In the genomic region with DNA sequence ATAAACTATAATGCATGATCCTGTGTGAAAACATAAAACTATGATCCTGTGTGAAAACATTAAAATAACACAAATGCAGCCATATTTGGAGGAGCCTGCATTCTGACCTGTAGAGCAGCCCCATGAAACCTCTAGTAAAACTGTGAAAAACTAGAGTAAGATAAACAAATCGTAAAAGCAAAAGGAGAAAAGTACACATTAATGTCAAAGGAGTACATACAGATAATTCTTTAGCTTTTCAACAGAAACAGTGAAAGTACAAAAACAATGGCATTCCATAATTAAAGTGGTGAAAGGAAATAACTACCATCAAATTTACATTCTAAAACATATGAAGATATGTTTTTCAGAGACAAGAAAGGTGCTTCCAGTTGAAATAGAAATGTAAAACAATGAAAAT, we compare ENCODE assay signal across 13 cellular contexts.
DNase-seq lines count a peak whose midpoint lies in the region; ATAC-seq and TF ChIP-seq lines count a peak whose summit lies in the region.
"Had no signal": no experiment of that assay in that cellular context is flagged by ENCODE, and none has a peak within 500 bp of the region (broad histone marks: within the 10 kb centered on the region; RNA-seq: fewer than 3 reads in every experiment).

No MANE protein-coding gene starts in this region.

- no peak for DNase-seq in GM23338 (ENCODE audit: low spot score)
- DNase-seq in LNCaP clone FGC (ENCODE audit: low read depth) = peak; percentile 44
- DNase-seq in hepatocyte (ENCODE audit: low spot score) = no peak
- DNase-seq in smooth muscle cell (lab: John Stamatoyannopoulos, UW; ENCODE audit: unreplicated experiment) = no peak
- no peak for DNase-seq in left ventricle myocardium inferior
- no peak for DNase-seq in naive thymus-derived CD8-positive, alpha-beta T cell
- no peak for DNase-seq in T-cell
- DNase-seq: ACHN; CD4-positive, CD25-positive, alpha-beta regulatory T cell; DMS 273 treated with DMSO at 0.1 percent for 48 hours; H7 had no signal

- no peak overlapping the region for H3K9ac ChIP-seq in smooth muscle cell (ENCODE audit: low read depth)
- H3K9ac ChIP-seq: BLaER1 treated with 17β-estradiol and CSF1 and Interleukin-3, amounts not matched to agents 10 nM and 100 nM had no signal

- H3K9me3 ChIP-seq in hepatocyte (ENCODE audit: low read depth) (no peaks in the 10 kb centered on the region), smooth muscle cell (replicated peaks; ENCODE audit: low read depth) (no peaks in the 10 kb centered on the region), left ventricle myocardium inferior (replicated peaks) (peaks cover 3% of the 10 kb centered on the region)
- H3K9me3 ChIP-seq: BLaER1 treated with 17β-estradiol and CSF1 and Interleukin-3, amounts not matched to agents 10 nM and 100 nM had no signal

- H2AFZ ChIP-seq in GM23338 (no peak overlapping the region), hepatocyte (no peak overlapping the region), smooth muscle cell (ENCODE audit: low read depth) (peak overlapping the region; percentile 63)

- H3K4me3 Mint-ChIP-seq in GM23338 = no peak overlapping the region
- H3K4me3 Mint-ChIP-seq in naive thymus-derived CD8-positive, alpha-beta T cell = no peak overlapping the region
- H3K4me3 Mint-ChIP-seq in T-cell = no peak overlapping the region
- H3K4me3 Mint-ChIP-seq: CD4-positive, CD25-positive, alpha-beta regulatory T cell had no signal

- 0 out of 2 replicates have a peak overlapping the region, but pooled peaks have one; percentile 51 for H3K27ac Mint-ChIP-seq in GM23338
- no peak overlapping the region for H3K27ac Mint-ChIP-seq in naive thymus-derived CD8-positive, alpha-beta T cell
- no peak overlapping the region for H3K27ac Mint-ChIP-seq in T-cell
- H3K27ac Mint-ChIP-seq: CD4-positive, CD25-positive, alpha-beta regulatory T cell had no signal

- H3K9me3 Mint-ChIP-seq in GM23338 (no peaks in the 10 kb centered on the region), T-cell (peaks cover 0 to 2% (median 0%) of the 10 kb centered on the region in 3 donors)
- peaks cover 0 to 19% (median 0%) of the 10 kb centered on the region in 9 donors for H3K9me3 Mint-ChIP-seq in naive thymus-derived CD8-positive, alpha-beta T cell

- TF ChIP-seq CTCF in GM23338 (conservative IDR thresholded peaks at IDR 0.05; ENCODE audit: low read depth in 2 of 2) (no peak), LNCaP clone FGC (IDR thresholded peaks at IDR 0.05; ENCODE audit: control insufficient read depth, extremely low read depth, insufficient read depth) (no peak), hepatocyte (IDR thresholded peaks at IDR 0.05; ENCODE audit: poor library complexity) (no peak), smooth muscle cell (IDR thresholded peaks at IDR 0.05; ENCODE audit: borderline replicate concordance, insufficient read depth, poor library complexity, severe bottlenecking) (no peak), left ventricle myocardium inferior (IDR thresholded peaks at IDR 0.05; ENCODE audit: borderline replicate concordance) (no peak)

- H3K36me3 Mint-ChIP-seq in GM23338 (ENCODE audit: low read depth) = no peaks in the 10 kb centered on the region
- H3K36me3 Mint-ChIP-seq in naive thymus-derived CD8-positive, alpha-beta T cell = no peaks in the 10 kb centered on the region
- H3K36me3 Mint-ChIP-seq in T-cell = no peaks in the 10 kb centered on the region
- H3K36me3 Mint-ChIP-seq: CD4-positive, CD25-positive, alpha-beta regulatory T cell had no signal

- H3K4me3 ChIP-seq in GM23338 (no peak overlapping the region), LNCaP clone FGC (ENCODE audit: low read depth, low read length) (no peak overlapping the region), hepatocyte (no peak overlapping the region), smooth muscle cell (no peak overlapping the region), left ventricle myocardium inferior (no peak overlapping the region)
- H3K4me3 ChIP-seq: BLaER1 treated with 17β-estradiol and CSF1 and Interleukin-3, amounts not matched to agents 10 nM and 100 nM had no signal

- H3K4me2 ChIP-seq in GM23338 (no peak overlapping the region), hepatocyte (peak overlapping the region; percentile 3), smooth muscle cell (no peak overlapping the region)
- H3K4me2 ChIP-seq: BLaER1 treated with 17β-estradiol and CSF1 and Interleukin-3, amounts not matched to agents 10 nM and 100 nM had no signal

- H3K4me1 ChIP-seq in GM23338 (ENCODE audit: insufficient read depth) = no peaks in the 10 kb centered on the region
- H3K4me1 ChIP-seq in hepatocyte (ENCODE audit: insufficient read depth) = no peaks in the 10 kb centered on the region
- H3K4me1 ChIP-seq in smooth muscle cell (ENCODE audit: low read depth) = no peaks in the 10 kb centered on the region
- H3K4me1 ChIP-seq in left ventricle myocardium inferior = no peaks in the 10 kb centered on the region
- H3K4me1 ChIP-seq: BLaER1 treated with 17β-estradiol and CSF1 and Interleukin-3, amounts not matched to agents 10 nM and 100 nM had no signal

- WGBS in hepatocyte (ENCODE audit: low lambda C conversion rate, missing lambda C conversion rate) = 20% methylated on average over 1 of the region's 1 CpG
- WGBS in smooth muscle cell (ENCODE audit: low lambda C conversion rate) = 75% methylated on average over 1 of the region's 1 CpG

- POLR2A ChIA-PET in naive thymus-derived CD8-positive, alpha-beta T cell (lab: Charles Lee) = no interaction called here
- POLR2A ChIA-PET in T-cell (lab: Charles Lee) = no interaction called here

- H3K27ac ChIP-seq in GM23338 (ENCODE audit: low read depth) = no peak overlapping the region
- H3K27ac ChIP-seq in hepatocyte = no peak overlapping the region
- no peak overlapping the region for H3K27ac ChIP-seq in smooth muscle cell (ENCODE audit: low read depth)
- H3K27ac ChIP-seq in left ventricle myocardium inferior (replicated peaks) = no peak overlapping the region
- H3K27ac ChIP-seq: BLaER1 treated with 17β-estradiol and CSF1 and Interleukin-3, amounts not matched to agents 10 nM and 100 nM had no signal

- H3K4me1 Mint-ChIP-seq in GM23338 (peaks cover 3% of the 10 kb centered on the region; the same call in 2 of the 3 replicates), T-cell (no peaks in the 10 kb centered on the region)
- no peaks in the 10 kb centered on the region for H3K4me1 Mint-ChIP-seq in naive thymus-derived CD8-positive, alpha-beta T cell
- H3K4me1 Mint-ChIP-seq: CD4-positive, CD25-positive, alpha-beta regulatory T cell had no signal

- CTCF ChIA-PET in T-cell (lab: Charles Lee) = interaction anchor here in 1 of 2 donors (0.6 kb wide), 1 partner anchor 21 kb away, joined by 4 read pairs; no protein-coding TSS in a partner anchor

- intact Hi-C loops in left ventricle myocardium inferior (cut with micrococcal nuclease) = no loop called here

- H3K27me3 ChIP-seq in GM23338 (ENCODE audit: insufficient read depth) (no peaks in the 10 kb centered on the region), hepatocyte (no peaks in the 10 kb centered on the region), smooth muscle cell (ENCODE audit: low read depth) (no peaks in the 10 kb centered on the region), left ventricle myocardium inferior (ENCODE audit: low read depth) (no peaks in the 10 kb centered on the region)
- H3K27me3 ChIP-seq: BLaER1 treated with 17β-estradiol and CSF1 and Interleukin-3, amounts not matched to agents 10 nM and 100 nM had no signal

- H3F3A ChIP-seq in GM23338 (replicated peaks; ENCODE audit: low read depth) (no peaks in the 10 kb centered on the region), smooth muscle cell (ENCODE audit: low read depth) (no peaks in the 10 kb centered on the region)

- no peak for ATAC-seq in GM23338
- ATAC-seq in naive thymus-derived CD8-positive, alpha-beta T cell = no peak
- no peak for ATAC-seq in T-cell (replicated peaks in 1 of 4)
- ATAC-seq: HepG2 had no signal

- no peaks in the 10 kb centered on the region for H3K36me3 ChIP-seq in GM23338 (ENCODE audit: insufficient read depth)
- no peaks in the 10 kb centered on the region for H3K36me3 ChIP-seq in hepatocyte (replicated peaks; ENCODE audit: insufficient read depth, low read depth)
- no peaks in the 10 kb centered on the region for H3K36me3 ChIP-seq in smooth muscle cell (ENCODE audit: low read depth)
- H3K36me3 ChIP-seq in left ventricle myocardium inferior = no peaks in the 10 kb centered on the region
- H3K36me3 ChIP-seq: BLaER1 treated with 17β-estradiol and CSF1 and Interleukin-3, amounts not matched to agents 10 nM and 100 nM had no signal

- H3K9me2 ChIP-seq in GM23338 (ENCODE audit: insufficient read depth) (no peaks in the 10 kb centered on the region; the same call in 1 of the 2 replicates), hepatocyte (replicated peaks; ENCODE audit: insufficient read depth) (no peaks in the 10 kb centered on the region)

- H4K20me1 ChIP-seq in GM23338 (replicated peaks; ENCODE audit: insufficient read depth) (no peaks in the 10 kb centered on the region), hepatocyte (ENCODE audit: insufficient read depth, poor library complexity, severe bottlenecking) (no peaks in the 10 kb centered on the region), smooth muscle cell (ENCODE audit: low read depth) (no peaks in the 10 kb centered on the region)
- H4K20me1 ChIP-seq: BLaER1 treated with 17β-estradiol and CSF1 and Interleukin-3, amounts not matched to agents 10 nM and 100 nM had no signal

- H3K79me2 ChIP-seq in GM23338 (replicated peaks; ENCODE audit: insufficient read depth) = no peaks in the 10 kb centered on the region
- no peaks in the 10 kb centered on the region for H3K79me2 ChIP-seq in hepatocyte
- H3K79me2 ChIP-seq in smooth muscle cell (ENCODE audit: low read depth) = no peaks in the 10 kb centered on the region

- peaks cover 1% of the 10 kb centered on the region for H3K27me3 Mint-ChIP-seq in GM23338 (ENCODE audit: insufficient read depth, low read depth, poor library complexity)
- no peaks in the 10 kb centered on the region for H3K27me3 Mint-ChIP-seq in naive thymus-derived CD8-positive, alpha-beta T cell
- no peaks in the 10 kb centered on the region for H3K27me3 Mint-ChIP-seq in T-cell
- H3K27me3 Mint-ChIP-seq: CD4-positive, CD25-positive, alpha-beta regulatory T cell had no signal

TF ChIP-seq in GM23338, 12 proteins besides CTCF, POLR2A, EP300 and RAD21 (continues in another document):
- TF ChIP-seq POLR2AphosphoS5 (IDR thresholded peaks at IDR 0.05; ENCODE audit: low read depth) (no peak), NANOG (IDR thresholded peaks at IDR 0.05; ENCODE audit: borderline replicate concordance) (no peak), EZH2phosphoT487 (IDR thresholded peaks at IDR 0.05; ENCODE audit: unreplicated experiment) (no peak), JUNB (IDR thresholded peaks at IDR 0.05; ENCODE audit: unreplicated experiment) (no peak), STAT1 (IDR thresholded peaks at IDR 0.05; ENCODE audit: unreplicated experiment) (no peak)
